ENCODE assay signal across 17 cellular contexts in genomic region chr11:131065435-131066295, GRCh38.
A peak's percentile ranks its signal among the peaks of the same experiment; 100 is the strongest.
DNase-seq lines count a peak whose midpoint lies in the region; ATAC-seq, FAIRE-seq and TF ChIP-seq lines count a peak whose summit lies in the region.
"Had no signal": no experiment of that assay in that cellular context is flagged by ENCODE, and none has a peak within 500 bp of the region (broad histone marks: within the 10 kb centered on the region; RNA-seq: fewer than 3 reads in every experiment).

No MANE protein-coding gene starts in this region.

- no peak for TF ChIP-seq CTCF in AG04450 (IDR thresholded peaks at IDR 0.05; ENCODE audit: low read depth, low read length)
- no peak for TF ChIP-seq CTCF in GM12878 (IDR thresholded peaks at IDR 0.05 in 2 of 3, conservative IDR thresholded peaks at IDR 0.05 in 1 of 3; ENCODE audit: control insufficient read depth in 2 of 3, extremely low read depth in 1 of 3, insufficient read depth in 1 of 3, low read depth in 3 of 3, low read length in 3 of 3)
- no peak for TF ChIP-seq CTCF in kidney (IDR thresholded peaks at IDR 0.05; ENCODE audit: borderline replicate concordance, extremely low read depth, insufficient read depth)

- POLR2A ChIA-PET in AG04450 (lab: Yijun Ruan, JAX) = no interaction called here
- POLR2A ChIA-PET in GM12878 (lab: Charles Lee) = interaction anchor here (0.7 to 1.1 kb wide), 2 partner anchors 14 to 208 kb away, joined by 3 to 4 read pairs; no protein-coding TSS in a partner anchor
- POLR2A ChIA-PET in CD8-positive, alpha-beta memory T cell (lab: Charles Lee) = no interaction called here

- BruUV-seq in GM12878 (replicated peaks; lab: Mats Ljungman, UMichigan) = no TSS peak

- H3K4me1 ChIP-seq in GM12878 (ENCODE audit: control insufficient read depth, insufficient read depth, low read length) = no peaks in the 10 kb centered on the region
- H3K4me1 ChIP-seq in kidney (ENCODE audit: control insufficient read depth in 1 of 2, insufficient read depth in 1 of 2, low read depth in 1 of 2, low read length in 2 of 2) = no peaks in the 10 kb centered on the region
- no peaks in the 10 kb centered on the region for H3K4me1 ChIP-seq in CD8-positive, alpha-beta memory T cell (ENCODE audit: insufficient read depth, low read length)
- H3K4me1 ChIP-seq: A549; BLaER1 treated with 17β-estradiol and CSF1 and Interleukin-3, amounts not matched to agents 10 nM and 100 nM; HAP-1 had no signal

- H3K27me3 Mint-ChIP-seq in CD8-positive, alpha-beta memory T cell = peaks cover 2 to 13% of the 10 kb centered on the region in 2 donors

- TF ChIP-seq POLR2A in GM12878 (IDR thresholded peaks at IDR 0.05; ENCODE audit: low read depth, low read length) = no peak

- intact Hi-C loops in GM12878 (cut with micrococcal nuclease; ENCODE audit: unreplicated experiment) (no loop called here), kidney (cut with DNase I) (loop anchor here (10.0 kb wide), 1 partner anchor 449 kb away; no protein-coding TSS in a partner anchor)

- no peaks in the 10 kb centered on the region for H3K79me2 ChIP-seq in GM12878 (ENCODE audit: control insufficient read depth, insufficient read depth, low read length)

- H3K27me3 ChIP-seq in AG04450 (ENCODE audit: control insufficient read depth, insufficient read depth, low read length) (no peaks in the 10 kb centered on the region), GM12878 (replicated peaks in 1 of 2; ENCODE audit: control insufficient read depth in 2 of 2, insufficient read depth in 2 of 2, low read length in 1 of 2) (peaks cover 0 to 6% of the 10 kb centered on the region in 2 experiments; a peak in 1 of 4 replicates)
- H3K27me3 ChIP-seq in CD8-positive, alpha-beta memory T cell (ENCODE audit: insufficient read depth, low read length, poor library complexity, severe bottlenecking) = no peaks in the 10 kb centered on the region
- H3K27me3 ChIP-seq: BLaER1 treated with 17β-estradiol and CSF1 and Interleukin-3, amounts not matched to agents 10 nM and 100 nM had no signal

- TF ChIP-seq RAD21 in Ishikawa (IDR thresholded peaks at IDR 0.05; ENCODE audit: low read depth) = no peak
- no peak for TF ChIP-seq RAD21 in GM12878 (IDR thresholded peaks at IDR 0.05; ENCODE audit: insufficient read depth, low read depth, low read length)

- H3K4me3 Mint-ChIP-seq in CD8-positive, alpha-beta memory T cell = no peak overlapping the region
- H3K4me3 Mint-ChIP-seq: CD8-positive, alpha-beta T cell had no signal

- H3K9ac ChIP-seq in GM12878 (ENCODE audit: control insufficient read depth, insufficient read depth, low read length) (no peak overlapping the region), kidney (ENCODE audit: low read length in 2 of 2) (no peak overlapping the region)
- H3K9ac ChIP-seq: BLaER1 treated with 17β-estradiol and CSF1 and Interleukin-3, amounts not matched to agents 10 nM and 100 nM had no signal

- H3K36me3 ChIP-seq in GM12878 (ENCODE audit: control insufficient read depth in 2 of 2, insufficient read depth in 2 of 2, low read length in 1 of 2) = no peaks in the 10 kb centered on the region
- H3K36me3 ChIP-seq in kidney (ENCODE audit: control insufficient read depth in 1 of 2, insufficient read depth in 2 of 2, low read length in 2 of 2) = no peaks in the 10 kb centered on the region
- no peaks in the 10 kb centered on the region for H3K36me3 ChIP-seq in CD8-positive, alpha-beta memory T cell (ENCODE audit: insufficient read depth, low read length)
- H3K36me3 ChIP-seq: BLaER1 treated with 17β-estradiol and CSF1 and Interleukin-3, amounts not matched to agents 10 nM and 100 nM; HAP-1 had no signal

- H3K9me3 Mint-ChIP-seq in CD8-positive, alpha-beta memory T cell = peaks cover 0 to 3% (median 0%) of the 10 kb centered on the region in 5 donors
- H3K9me3 Mint-ChIP-seq: CD8-positive, alpha-beta T cell had no signal

- ATAC-seq in GM12878 (no peak), HG02970 (IDR thresholded peaks at IDR 0.05; ENCODE audit: low FRiP score, unreplicated experiment) (no peak)
- ATAC-seq: A549; CD8-positive, alpha-beta T cell had no signal

- no peak for FAIRE-seq in GM12878 (lab: Jason Lieb, UNC)
- FAIRE-seq in kidney (lab: Jason Lieb, UNC) = no peak
- FAIRE-seq: A549, D721Med had no signal

- no peak overlapping the region for H2AFZ ChIP-seq in GM12878 (ENCODE audit: control insufficient read depth, low read depth, low read length)

- H3K27ac ChIP-seq in AG04450 (ENCODE audit: low read depth, low read length) (peak overlapping the region; percentile 3), GM12878 (ENCODE audit: control insufficient read depth, insufficient read depth) (no peak overlapping the region), kidney (ENCODE audit: low read depth in 2 of 2, low read length in 2 of 2) (no peak overlapping the region)
- H3K27ac ChIP-seq in CD8-positive, alpha-beta memory T cell (ENCODE audit: low read depth, low read length) = no peak overlapping the region
- H3K27ac ChIP-seq: A549; BLaER1 treated with 17β-estradiol and CSF1 and Interleukin-3, amounts not matched to agents 10 nM and 100 nM had no signal

- no peak overlapping the region for H3K4me2 ChIP-seq in GM12878 (ENCODE audit: control insufficient read depth, insufficient read depth)
- H3K4me2 ChIP-seq: A549; BLaER1 treated with 17β-estradiol and CSF1 and Interleukin-3, amounts not matched to agents 10 nM and 100 nM had no signal

- no peak for DNase-seq in AG04450 (ENCODE audit: low read depth, low spot score)
- DNase-seq in GM12878 (ENCODE audit: low read depth, low spot score) = no peak
- DNase-seq in kidney = peak; percentile 37
- no peak for DNase-seq in CD8-positive, alpha-beta memory T cell
- DNase-seq in NCI-H345 (lab: John Stamatoyannopoulos, UW) = no peak
- DNase-seq: CD8-positive, alpha-beta T cell; DMS79; NCI-H1694; NCI-H510A treated with DMSO at 0.1 percent for 48 hours; SIG-M5; T-helper 1 cell had no signal

- no peaks in the 10 kb centered on the region for H4K20me1 ChIP-seq in GM12878 (ENCODE audit: control insufficient read depth, insufficient read depth)
- H4K20me1 ChIP-seq: BLaER1 treated with 17β-estradiol and CSF1 and Interleukin-3, amounts not matched to agents 10 nM and 100 nM had no signal

- no peak overlapping the region for H3K27ac Mint-ChIP-seq in CD8-positive, alpha-beta memory T cell
- H3K27ac Mint-ChIP-seq: CD8-positive, alpha-beta T cell had no signal

- RAD21 ChIA-PET in GM12878 (lab: Charles Lee; ENCODE audit: unreplicated experiment) = interaction anchor here (1.1 to 3.3 kb wide), 10 partner anchors 26 to 609 kb away, joined by 3 to 41 read pairs (median 7); no protein-coding TSS in a partner anchor

- CTCF ChIA-PET in AG04450 (lab: Charles Lee) (interaction anchor here (0.5 to 10.3 kb wide), 41 partner anchors 14 to 623 kb away, joined by 3 to 126 read pairs (median 4); no protein-coding TSS in a partner anchor), GM12878 (lab: Yijun Ruan, JAX) (interaction anchor here (0.7 to 5.3 kb wide), 24 partner anchors 10 to 608 kb away, joined by 3 to 68 read pairs (median 4); no protein-coding TSS in a partner anchor)
- CTCF ChIA-PET in CD8-positive, alpha-beta memory T cell (lab: Charles Lee) = no interaction called here

- H3K9me3 ChIP-seq in AG04450 (ENCODE audit: control insufficient read depth, insufficient read depth, low read length) = no peaks in the 10 kb centered on the region
- H3K9me3 ChIP-seq in GM12878 (replicated peaks; ENCODE audit: control insufficient read depth, insufficient read depth, low read length) = no peaks in the 10 kb centered on the region
- H3K9me3 ChIP-seq in kidney (ENCODE audit: control insufficient read depth in 1 of 2, low read length in 2 of 2) = no peaks in the 10 kb centered on the region
- H3K9me3 ChIP-seq in CD8-positive, alpha-beta memory T cell (ENCODE audit: low read length) = no peaks in the 10 kb centered on the region
- H3K9me3 ChIP-seq: A549; BLaER1 treated with 17β-estradiol and CSF1 and Interleukin-3, amounts not matched to agents 10 nM and 100 nM; HAP-1 had no signal

- TF ChIP-seq EP300 in Ishikawa (IDR thresholded peaks at IDR 0.05; ENCODE audit: borderline replicate concordance) (no peak), GM12878 (IDR thresholded peaks at IDR 0.05; ENCODE audit: borderline replicate concordance in 1 of 2, control insufficient read depth in 1 of 2, low read depth in 2 of 2, low read length in 2 of 2) (no peak)

- H3K4me3 ChIP-seq in AG04450 (ENCODE audit: low read depth, low read length) (no peak overlapping the region), GM12878 (no peak overlapping the region), kidney (ENCODE audit: low read length in 2 of 2) (no peak overlapping the region)
- no peak overlapping the region for H3K4me3 ChIP-seq in CD8-positive, alpha-beta memory T cell (ENCODE audit: low read length)
- H3K4me3 ChIP-seq: A549; BLaER1 treated with 17β-estradiol and CSF1 and Interleukin-3, amounts not matched to agents 10 nM and 100 nM; HAP-1 had no signal

- SMC1A ChIA-PET in GM12878 (lab: Charles Lee; ENCODE audit: uncharacterized antibody, unreplicated experiment) = interaction anchor here (0.6 to 5.1 kb wide), 21 partner anchors 14 to 1767 kb away, joined by 3 to 47 read pairs (median 4); no protein-coding TSS in a partner anchor

- no peaks in the 10 kb centered on the region for H3K4me1 Mint-ChIP-seq in CD8-positive, alpha-beta memory T cell

- 11% methylated on average over 13 of the region's 13 CpGs for WGBS in GM12878 (ENCODE audit: insufficient coverage, insufficient replicate concordance, low lambda C conversion rate, missing lambda C conversion rate)

- no peaks in the 10 kb centered on the region for H3K36me3 Mint-ChIP-seq in CD8-positive, alpha-beta memory T cell
- H3K36me3 Mint-ChIP-seq: CD8-positive, alpha-beta T cell had no signal

- in situ Hi-C loops in GM12878 (cut with MboI) = loop anchor here (5.0 kb wide), 1 partner anchor 447 kb away; no protein-coding TSS in a partner anchor

TF ChIP-seq in Ishikawa, 13 proteins besides CTCF, POLR2A, EP300 and RAD21 (continues in another document):
- no peak for TF ChIP-seq CREB1 (IDR thresholded peaks at IDR 0.05; ENCODE audit: low read depth)

TF ChIP-seq in GM12878, 131 proteins besides CTCF, POLR2A, EP300 and RAD21 (continues in another document):
- TF ChIP-seq TCF7 (IDR thresholded peaks at IDR 0.05; ENCODE audit: borderline replicate concordance) = no peak
